ENCODE assay signal across 8 cellular contexts in genomic region chr19:49128545-49129237, GRCh38. TPM values are rescaled to one million over a fixed set of nuclear protein-coding genes. Genes with fewer than 3 reads are reported as not detected.
DNase-seq lines count a peak whose midpoint lies in the region; ATAC-seq and TF ChIP-seq lines count a peak whose summit lies in the region.

No MANE protein-coding gene starts in this region.

- H3K27ac ChIP-seq in A673 (ENCODE audit: low read depth, low read length, poor library complexity, severe bottlenecking) (peak overlapping the region; percentile 61), HUES48 (ENCODE audit: low read depth, low read length) (no peak overlapping the region)

- peaks cover 10% of the 10 kb centered on the region for H3K36me3 ChIP-seq in A673 (ENCODE audit: insufficient read depth, low read length, poor library complexity, severe bottlenecking)
- no peaks in the 10 kb centered on the region for H3K36me3 ChIP-seq in HUES48 (ENCODE audit: control insufficient read depth, insufficient read depth, low read length)

- peaks cover 20% of the 10 kb centered on the region for H3K4me1 ChIP-seq in A673 (ENCODE audit: insufficient read depth, low read length, poor library complexity, severe bottlenecking)
- H3K4me1 ChIP-seq in HUES48 (ENCODE audit: control insufficient read depth, insufficient read depth, low read length): peaks cover 5% of the 10 kb centered on the region; the same call in 1 of the 2 replicates

- DNase-seq in A673 (ENCODE audit: low spot score): no peak
- no peak for DNase-seq in activated naive CD8-positive, alpha-beta T cell treated with anti-CD3 and anti-CD28 coated beads, Interleukin-2, amount 50 U/mL, for 24 hours
- no peak for DNase-seq in mesothelial cell of epicardium (ENCODE audit: low spot score in 2 of 2, unreplicated experiment in 2 of 2)
- no peak for DNase-seq in AG08395 (ENCODE audit: low spot score)
- DNase-seq in NCI-H2227 (lab: John Stamatoyannopoulos, UW; ENCODE audit: unreplicated experiment): no peak
- DNase-seq in activated CD4-positive, CD25-positive, alpha-beta regulatory T cell treated with anti-CD3 and anti-CD28 coated beads, Interleukin-2, amount 50 U/mL, for 72 hours: no peak
- no peak for DNase-seq in NCI-H345 (lab: John Stamatoyannopoulos, UW)

- TF ChIP-seq CTCF in A673 (conservative IDR thresholded peaks at IDR 0.05; ENCODE audit: low read depth, low read length) (no peak), mesothelial cell of epicardium (IDR thresholded peaks at IDR 0.05; ENCODE audit: unreplicated experiment) (no peak)

- peaks cover 18% of the 10 kb centered on the region for H3K4me1 Mint-ChIP-seq in activated naive CD8-positive, alpha-beta T cell treated with anti-CD3 and anti-CD28 coated beads, Interleukin-2, amount 50 U/mL, for 24 hours
- peaks cover 17% of the 10 kb centered on the region for H3K4me1 Mint-ChIP-seq in mesothelial cell of epicardium

- H3K4me3 ChIP-seq in A673 (ENCODE audit: low read depth, low read length, poor library complexity, severe bottlenecking): peak overlapping the region; percentile 49
- H3K4me3 ChIP-seq in HUES48 (ENCODE audit: low read depth, low read length): peak overlapping the region; percentile 80

- no peaks in the 10 kb centered on the region for H3K9me3 ChIP-seq in A673 (ENCODE audit: low read depth, low read length, poor library complexity, severe bottlenecking)
- no peaks in the 10 kb centered on the region for H3K9me3 ChIP-seq in HUES48 (ENCODE audit: control insufficient read depth, insufficient read depth, low read length)

- intact Hi-C loops in A673 (cut with micrococcal nuclease; ENCODE audit: unreplicated experiment): no loop called here

- H3K27me3 ChIP-seq in A673 (replicated peaks; ENCODE audit: insufficient read depth, low read depth, low read length, poor library complexity): no peaks in the 10 kb centered on the region
- H3K27me3 ChIP-seq in HUES48 (ENCODE audit: control insufficient read depth, insufficient read depth, low read length): no peaks in the 10 kb centered on the region

- peaks cover 6% of the 10 kb centered on the region for H3K27me3 Mint-ChIP-seq in activated naive CD8-positive, alpha-beta T cell treated with anti-CD3 and anti-CD28 coated beads, Interleukin-2, amount 50 U/mL, for 24 hours
- peaks cover 9% of the 10 kb centered on the region for H3K27me3 Mint-ChIP-seq in mesothelial cell of epicardium (ENCODE audit: low read depth)

- no peaks in the 10 kb centered on the region for H3K9me3 Mint-ChIP-seq in activated naive CD8-positive, alpha-beta T cell treated with anti-CD3 and anti-CD28 coated beads, Interleukin-2, amount 50 U/mL, for 24 hours
- H3K9me3 Mint-ChIP-seq in mesothelial cell of epicardium: no peaks in the 10 kb centered on the region

- H3K9ac ChIP-seq in HUES48 (ENCODE audit: low read depth, low read length): no peak overlapping the region

- no peak for ATAC-seq in activated naive CD8-positive, alpha-beta T cell treated with anti-CD3 and anti-CD28 coated beads, Interleukin-2, amount 50 U/mL, for 24 hours

- peak overlapping the region; percentile 82 for H3K4me3 Mint-ChIP-seq in activated naive CD8-positive, alpha-beta T cell treated with anti-CD3 and anti-CD28 coated beads, Interleukin-2, amount 50 U/mL, for 24 hours
- peak overlapping the region; percentile 78 for H3K4me3 Mint-ChIP-seq in mesothelial cell of epicardium

- POLR2A ChIA-PET in A673 (lab: Charles Lee; ENCODE audit: low non-redundant PET): interaction anchor here (0.6 kb wide), 1 partner anchor 22 kb away, joined by 13 read pairs; no protein-coding TSS in a partner anchor

- BruUV-seq in A673 (replicated peaks; lab: Mats Ljungman, UMichigan): TSS peak; percentile 63

- CTCF ChIA-PET in A673 (lab: Charles Lee): interaction anchor here (0.7 to 1.4 kb wide), 3 partner anchors 11 to 17 kb away, joined by 4 to 15 read pairs (median 6); partner anchors contain the start of gene LIN7B

- H3K36me3 Mint-ChIP-seq in activated naive CD8-positive, alpha-beta T cell treated with anti-CD3 and anti-CD28 coated beads, Interleukin-2, amount 50 U/mL, for 24 hours (ENCODE audit: low read depth): no peaks in the 10 kb centered on the region
- H3K36me3 Mint-ChIP-seq in mesothelial cell of epicardium: no peaks in the 10 kb centered on the region

- H3K27ac Mint-ChIP-seq in activated naive CD8-positive, alpha-beta T cell treated with anti-CD3 and anti-CD28 coated beads, Interleukin-2, amount 50 U/mL, for 24 hours: peak overlapping the region; percentile 86
- peak overlapping the region; percentile 31 for H3K27ac Mint-ChIP-seq in mesothelial cell of epicardium

RNA-seq across cellular contexts. Expression of gene PPFIA3, which starts 9.3 kb away (rescaled TPM):
- total RNA-seq in A673 (2021) (33.1 and 33.6 TPM in 2 replicates), mesothelial cell of epicardium (9.9 to 11.9 TPM (median 11.6 TPM) in 3 replicates)

RNA-seq across cellular contexts. Expression of gene C19orf73, which starts 9.7 kb away (rescaled TPM):
- 1.7 and 2.6 TPM in 2 replicates for total RNA-seq in A673 (2021)
- total RNA-seq in mesothelial cell of epicardium: 0.94 to 1.6 TPM (median 0.97 TPM) in 3 replicates

RNA-seq across cellular contexts. Expression of gene LIN7B, which starts 14.5 kb away (rescaled TPM):
- total RNA-seq in A673 (2021): 19.9 and 24.3 TPM in 2 replicates
- total RNA-seq in mesothelial cell of epicardium: 9.6 to 12.8 TPM (median 9.8 TPM) in 3 replicates

RNA-seq across cellular contexts. Expression of gene HRC, which starts 26.5 kb away (rescaled TPM):
- total RNA-seq in A673 (2021) (not detected in 2 replicates), mesothelial cell of epicardium (13.6 to 17.6 TPM (median 14.7 TPM) in 3 replicates)

RNA-seq across cellular contexts. Expression of gene TRPM4, which starts 28.9 kb away (rescaled TPM):
- 107 and 116 TPM in 2 replicates for total RNA-seq in A673 (2021)
- total RNA-seq in mesothelial cell of epicardium: 45.9 to 58.5 TPM (median 53.5 TPM) in 3 replicates
